In genomic region chr5:74578356-74579044, GRCh38 we compare ENCODE assay signal across 8 cellular contexts.
DNase-seq lines count a peak whose midpoint lies in the region; ATAC-seq and TF ChIP-seq lines count a peak whose summit lies in the region.

No MANE protein-coding gene starts in this region.

- H3K4me3 Mint-ChIP-seq in memory B cell = no peak overlapping the region

- H3K4me1 Mint-ChIP-seq in memory B cell = peaks cover 14% of the 10 kb centered on the region

- peak; percentile 52 for DNase-seq in GM20000 (ENCODE audit: low spot score)
- DNase-seq in memory B cell (ENCODE audit: low spot score in 2 of 2) = no peak
- DNase-seq in cardiac septum (ENCODE audit: low spot score) = no peak
- no peak for DNase-seq in lower leg skin (ENCODE audit: low spot score in 2 of 2)
- no peak for DNase-seq in HK-2 (ENCODE audit: unreplicated experiment)

- intact Hi-C loops in cardiac septum (cut with DNase I) (loop anchor here (5.0 to 10.0 kb wide), 2 partner anchors 59 to 194 kb away; no protein-coding TSS in a partner anchor), lower leg skin (cut with DNase I; ENCODE audit: low total_unique reads) (no loop called here)

- ATAC-seq in GM18505 (IDR thresholded peaks at IDR 0.05; ENCODE audit: unreplicated experiment) (peak; percentile 27), HG03457 (IDR thresholded peaks at IDR 0.05; ENCODE audit: unreplicated experiment) (peak; percentile 31), memory B cell (ENCODE audit: low read depth) (peak; percentile 29), SK-N-SH treated with all-trans-retinoic acid at 6 μM for 48 hours (no peak)

- no peaks in the 10 kb centered on the region for H3K36me3 Mint-ChIP-seq in memory B cell

- TF ChIP-seq CTCF in GM20000 (IDR thresholded peaks at IDR 0.05; ENCODE audit: extremely low read depth, missing control alignments) = no peak
- TF ChIP-seq CTCF in lower leg skin (IDR thresholded peaks at IDR 0.05) = no peak

- no peak overlapping the region for H3K27ac Mint-ChIP-seq in memory B cell

- 92 to 96% methylated on average over 7 of the region's 7 CpGs for WGBS in lower leg skin, 2 donors

- H3K27me3 Mint-ChIP-seq in memory B cell = peaks cover 4% of the 10 kb centered on the region

- H3K9me3 Mint-ChIP-seq in memory B cell = no peaks in the 10 kb centered on the region

- H3K4me3 ChIP-seq in lower leg skin (ENCODE audit: low read depth, poor library complexity, severe bottlenecking) = no peak overlapping the region

- TF ChIP-seq POLR2A in GM18505 (IDR thresholded peaks at IDR 0.05; ENCODE audit: borderline replicate concordance, extremely low read depth, insufficient read depth, insufficient read length) (no peak), lower leg skin (IDR thresholded peaks at IDR 0.05) (no peak)

TF ChIP-seq in SK-N-SH treated with all-trans-retinoic acid at 6 μM for 48 hours, 23 proteins besides CTCF, POLR2A, EP300 and RAD21:
- TF ChIP-seq ZNF8 (CRISPR knock-in tag; IDR thresholded peaks at IDR 0.05) = no peak
- no peak for TF ChIP-seq ZNF70 (CRISPR knock-in tag; IDR thresholded peaks at IDR 0.05)
